In the genomic region with DNA sequence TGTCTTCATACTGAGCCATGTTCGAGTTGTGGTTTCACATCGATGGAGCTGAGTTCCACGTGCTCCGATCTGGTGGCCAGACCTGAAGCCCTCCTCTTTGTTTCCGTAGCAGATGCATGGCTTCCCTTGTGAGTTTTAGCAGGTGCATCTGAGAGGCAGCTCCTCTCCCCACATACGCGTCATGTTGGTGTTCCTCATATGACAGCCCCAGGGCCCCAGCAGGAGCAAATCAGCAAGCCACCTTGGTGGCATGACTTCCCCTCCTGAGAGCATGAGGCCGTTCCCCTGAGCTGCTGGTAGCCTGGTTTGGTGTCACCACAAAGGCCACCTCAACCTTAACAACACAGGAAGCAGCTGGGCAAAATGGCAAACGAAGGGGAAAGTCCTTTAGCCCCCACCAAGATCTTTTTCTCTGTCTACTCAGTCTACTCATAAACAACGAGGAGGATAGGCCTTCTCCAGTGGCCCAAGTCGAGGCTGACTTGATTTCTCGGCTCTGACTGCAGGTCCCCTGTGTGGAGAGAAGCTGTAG, we compare ENCODE assay signal across 9 cellular contexts. TPM values are rescaled to one million over a fixed set of nuclear protein-coding genes. Genes with fewer than 3 reads are reported as not detected.
A peak's percentile ranks its signal among the peaks of the same experiment; 100 is the strongest.
DNase-seq lines count a peak whose midpoint lies in the region; ATAC-seq and TF ChIP-seq lines count a peak whose summit lies in the region.
"Had no signal": no experiment of that assay in that cellular context is flagged by ENCODE, and none has a peak within 500 bp of the region (broad histone marks: within the 10 kb centered on the region; RNA-seq: fewer than 3 reads in every experiment).

No MANE protein-coding gene starts in this region.

- ATAC-seq in GM18873 (IDR thresholded peaks at IDR 0.05; ENCODE audit: low FRiP score, unreplicated experiment) (peak; percentile 92), HG02970 (IDR thresholded peaks at IDR 0.05; ENCODE audit: low FRiP score, unreplicated experiment) (peak; percentile 84)

- peaks cover 81% of the 10 kb centered on the region for H3K4me1 Mint-ChIP-seq in activated naive CD8-positive, alpha-beta T cell treated with anti-CD3 and anti-CD28 coated beads for 36 hours

- peak overlapping the region; percentile 83 for H3K4me3 Mint-ChIP-seq in activated naive CD8-positive, alpha-beta T cell treated with anti-CD3 and anti-CD28 coated beads for 36 hours
- H3K4me3 Mint-ChIP-seq: nephron had no signal

- H3K27me3 ChIP-seq in SU-DHL-6 (ENCODE audit: low read length) (no peaks in the 10 kb centered on the region), esophagus muscularis mucosa (peaks cover 0 to 6% (median 0%) of the 10 kb centered on the region in 4 donors), tibial artery (no peaks in the 10 kb centered on the region)

- H3K27ac Mint-ChIP-seq in activated naive CD8-positive, alpha-beta T cell treated with anti-CD3 and anti-CD28 coated beads for 36 hours = peak overlapping the region; percentile 100
- H3K27ac Mint-ChIP-seq: nephron had no signal

- intact Hi-C loops in esophagus muscularis mucosa (cut with DNase I) (no loop called here), tibial artery (cut with DNase I; ENCODE audit: low total_unique reads) (no loop called here)

- peaks cover 6% of the 10 kb centered on the region for H3K27me3 Mint-ChIP-seq in activated naive CD8-positive, alpha-beta T cell treated with anti-CD3 and anti-CD28 coated beads for 36 hours

- no peak overlapping the region for H2AFZ ChIP-seq in SU-DHL-6 (ENCODE audit: low read depth, low read length, severe bottlenecking)

- H3K9me3 ChIP-seq in SU-DHL-6 (ENCODE audit: insufficient read depth, low read length) (no peaks in the 10 kb centered on the region), esophagus muscularis mucosa (no peaks in the 10 kb centered on the region), tibial artery (no peaks in the 10 kb centered on the region)

- TF ChIP-seq CTCF in SU-DHL-6 (IDR thresholded peaks at IDR 0.05; ENCODE audit: insufficient read depth, low read length, poor library complexity, severe bottlenecking) (no peak), esophagus muscularis mucosa (IDR thresholded peaks at IDR 0.05) (no peak), tibial artery (IDR thresholded peaks at IDR 0.05) (no peak)

- H3K9me2 ChIP-seq in SU-DHL-6 (replicated peaks; ENCODE audit: insufficient read depth, low read length) = no peaks in the 10 kb centered on the region

- H3K9ac ChIP-seq in SU-DHL-6 (ENCODE audit: low read length) = peak overlapping the region; percentile 89

- H3K9me3 Mint-ChIP-seq in activated naive CD8-positive, alpha-beta T cell treated with anti-CD3 and anti-CD28 coated beads for 36 hours = no peaks in the 10 kb centered on the region
- H3K9me3 Mint-ChIP-seq: nephron had no signal

- peaks cover 76% of the 10 kb centered on the region for H3K36me3 Mint-ChIP-seq in activated naive CD8-positive, alpha-beta T cell treated with anti-CD3 and anti-CD28 coated beads for 36 hours

- peak overlapping the region; percentile 91 for H3K4me2 ChIP-seq in SU-DHL-6 (ENCODE audit: low read depth, low read length, poor library complexity, severe bottlenecking)

- H3K27ac ChIP-seq in SU-DHL-6 (ENCODE audit: low read depth, low read length) (peak overlapping the region; percentile 98), esophagus muscularis mucosa (replicated peaks in 1 of 4) (no peak overlapping the region), tibial artery (no peak overlapping the region)

- peaks cover 71% of the 10 kb centered on the region for H3F3A ChIP-seq in SU-DHL-6 (ENCODE audit: insufficient read depth)

- DNase-seq in activated naive CD8-positive, alpha-beta T cell treated with anti-CD3 and anti-CD28 coated beads for 36 hours = peak; percentile 88
- DNase-seq in stimulated activated CD4-positive, alpha-beta T cell treated with anti-CD3 and anti-CD28 coated beads, TNF-alpha, amount 100 ng/mL, for 1 hour (ENCODE audit: low read depth in 3 of 3, low spot score in 1 of 3) = peak; percentile 43 to 67 (median 66)
- no peak for DNase-seq in esophagus muscularis mucosa (ENCODE audit: extremely low spot score)
- DNase-seq in DMS79 (lab: John Stamatoyannopoulos, UW) = no peak
- no peak for DNase-seq in tibial artery

- peaks cover 6% of the 10 kb centered on the region; the same call in 1 of the 2 replicates for H3K36me3 ChIP-seq in SU-DHL-6 (ENCODE audit: low read length)
- H3K36me3 ChIP-seq in esophagus muscularis mucosa = no peaks in the 10 kb centered on the region
- no peaks in the 10 kb centered on the region for H3K36me3 ChIP-seq in tibial artery

- 84% methylated on average over 12 of the region's 12 CpGs for WGBS in esophagus muscularis mucosa

- no peak for TF ChIP-seq POLR2A in esophagus muscularis mucosa (IDR thresholded peaks at IDR 0.05; ENCODE audit: low read depth)

- peaks cover 95% of the 10 kb centered on the region for H3K79me2 ChIP-seq in SU-DHL-6 (ENCODE audit: insufficient read depth, low read length)

- no peak for TF ChIP-seq EP300 in esophagus muscularis mucosa (IDR thresholded peaks at IDR 0.05)

- H3K4me3 ChIP-seq in SU-DHL-6 (ENCODE audit: insufficient read depth, low read length, poor library complexity, severe bottlenecking) (peak overlapping the region; percentile 28), esophagus muscularis mucosa (no peak overlapping the region), tibial artery (no peak overlapping the region)

- H3K4me1 ChIP-seq in esophagus muscularis mucosa = peaks cover 3 to 17% (median 6%) of the 10 kb centered on the region in 4 donors
- peaks cover 0 to 3% (median 2%) of the 10 kb centered on the region in 4 donors for H3K4me1 ChIP-seq in tibial artery

- 0 out of 2 replicates have a peak, but pooled peaks cover 7% of the 10 kb centered on the region for H4K20me1 ChIP-seq in SU-DHL-6 (ENCODE audit: low read depth, low read length)

RNA-seq across cellular contexts. Expression of gene CYFIP2, which starts 5.9 kb away (rescaled TPM):
- total RNA-seq in activated naive CD8-positive, alpha-beta T cell treated with anti-CD3 and anti-CD28 coated beads for 36 hours = 100 to 1,000 TPM; 324 to 325 TPM
- total RNA-seq in esophagus muscularis mucosa = 10 to 100 TPM; 12.6 to 24.9 (median 14.6) TPM

Comparison
In these comparisons a context has a peak if more than half of its experiments do, and no peak if none do; other contexts are left out.
1. DNase-seq: peak in activated naive CD8-positive, alpha-beta T cell treated with anti-CD3 and anti-CD28 coated beads for 36 hours (single experiment) and stimulated activated CD4-positive, alpha-beta T cell treated with anti-CD3 and anti-CD28 coated beads, TNF-alpha, amount 100 ng/mL, for 1 hour (3 of 3); none in esophagus muscularis mucosa (single experiment), DMS79 (single experiment) and tibial artery (0 of 2).
2. RNA of gene CYFIP2, which starts 5.9 kb away (total RNA-seq): 324 to 325 TPM in activated naive CD8-positive, alpha-beta T cell treated with anti-CD3 and anti-CD28 coated beads for 36 hours; 12.6 to 24.9 TPM in esophagus muscularis mucosa; every median in the first group is over 10 times any median in the second.